Comparison of ENCODE assay signal across 16 cellular contexts in the genomic region with DNA sequence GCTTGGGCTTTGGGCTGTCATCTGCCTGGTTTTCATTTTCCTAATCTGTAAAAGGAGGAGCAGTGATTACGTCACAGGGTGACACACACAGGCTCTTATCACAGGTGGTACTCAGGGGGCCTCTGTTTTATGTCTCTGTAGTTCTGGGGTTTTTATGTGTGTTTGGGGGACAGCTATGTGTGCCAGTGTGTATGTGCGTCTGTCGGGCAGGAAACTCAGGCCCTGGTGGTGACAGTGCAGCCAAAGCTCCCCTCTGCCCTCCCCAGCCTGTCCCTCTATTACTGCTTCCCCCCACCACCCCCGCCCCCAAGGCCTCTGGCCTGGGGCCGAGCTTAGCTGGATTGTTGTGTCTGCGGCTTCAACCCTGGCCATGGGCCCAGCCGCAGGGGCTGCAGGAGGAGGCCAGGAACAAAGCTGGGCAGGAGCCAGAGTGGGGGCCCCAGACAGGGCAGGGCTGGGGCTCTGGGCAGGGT. TPM values are rescaled to one million over a fixed set of nuclear protein-coding genes. Genes with fewer than 3 reads are reported as not detected.
DNase-seq lines count a peak whose midpoint lies in the region; TF ChIP-seq lines count a peak whose summit lies in the region.
"Had no signal": no experiment of that assay in that cellular context is flagged by ENCODE, and none has a peak within 500 bp of the region (broad histone marks: within the 10 kb centered on the region; RNA-seq: fewer than 3 reads in every experiment).

No MANE protein-coding gene starts in this region.

- H3K4me2 ChIP-seq in fibroblast of lung (ENCODE audit: extremely low read depth, insufficient read depth, low read length) (no peak overlapping the region), neural progenitor cell (no peak overlapping the region)
- H3K4me2 ChIP-seq: BLaER1 had no signal

- H3K27me3 ChIP-seq in fibroblast of lung (ENCODE audit: control insufficient read depth, insufficient read depth, low read length), result no peaks in the 10 kb centered on the region
- H3K27me3 ChIP-seq in neural progenitor cell, result no peaks in the 10 kb centered on the region
- H3K27me3 ChIP-seq: BLaER1, dorsolateral prefrontal cortex had no signal

- H2AFZ ChIP-seq in fibroblast of lung (ENCODE audit: low read length) (no peak overlapping the region), neural progenitor cell (replicated peaks) (no peak overlapping the region)

- peaks cover 23% of the 10 kb centered on the region for H3F3A ChIP-seq in neural progenitor cell (ENCODE audit: low read depth)

- H3K4me3 ChIP-seq in fibroblast of lung (replicated peaks in 1 of 4; ENCODE audit: control extremely low read depth in 1 of 4, insufficient read depth in 1 of 4, low read depth in 3 of 4, low read length in 4 of 4) (no peak overlapping the region), neural progenitor cell (no peak overlapping the region)
- H3K4me3 ChIP-seq: BLaER1, dorsolateral prefrontal cortex had no signal

- H3K27ac Mint-ChIP-seq in neural progenitor cell, result peak overlapping the region; percentile 69
- H3K27ac Mint-ChIP-seq in activated T-cell treated with anti-CD3 and anti-CD28 coated beads, Interleukin-2, amount 50 U/mL, for 24 hours, result no peak overlapping the region

- peaks cover 3% of the 10 kb centered on the region for H3K4me1 ChIP-seq in fibroblast of lung (ENCODE audit: control insufficient read depth, extremely low read depth, insufficient read depth, low read length)
- H3K4me1 ChIP-seq in neural progenitor cell, result peaks cover 8% of the 10 kb centered on the region

- H3K36me3 ChIP-seq in fibroblast of lung (ENCODE audit: control insufficient read depth, insufficient read depth, low read length), result peaks cover 4% of the 10 kb centered on the region
- no peaks in the 10 kb centered on the region for H3K36me3 ChIP-seq in neural progenitor cell

- no peak overlapping the region for H3K27ac ChIP-seq in fibroblast of lung (ENCODE audit: insufficient read depth, low read length)
- H3K27ac ChIP-seq in neural progenitor cell, result no peak overlapping the region
- H3K27ac ChIP-seq: BLaER1 had no signal

- no peak overlapping the region for H3K9ac ChIP-seq in fibroblast of lung (ENCODE audit: insufficient read depth, low read length)
- H3K9ac ChIP-seq in neural progenitor cell, result no peak overlapping the region
- H3K9ac ChIP-seq: BLaER1 had no signal

- peaks cover 15% of the 10 kb centered on the region for H3K36me3 Mint-ChIP-seq in neural progenitor cell
- H3K36me3 Mint-ChIP-seq in activated T-cell treated with anti-CD3 and anti-CD28 coated beads, Interleukin-2, amount 50 U/mL, for 24 hours (ENCODE audit: low read depth), result peaks cover 34% of the 10 kb centered on the region

- peaks cover 10% of the 10 kb centered on the region for H3K4me1 Mint-ChIP-seq in neural progenitor cell
- H3K4me1 Mint-ChIP-seq in activated T-cell treated with anti-CD3 and anti-CD28 coated beads, Interleukin-2, amount 50 U/mL, for 24 hours (ENCODE audit: low read depth), result peaks cover 5% of the 10 kb centered on the region

- H3K9me3 Mint-ChIP-seq in neural progenitor cell, result no peaks in the 10 kb centered on the region
- H3K9me3 Mint-ChIP-seq in activated T-cell treated with anti-CD3 and anti-CD28 coated beads, Interleukin-2, amount 50 U/mL, for 24 hours, result no peaks in the 10 kb centered on the region

- no peaks in the 10 kb centered on the region for H3K27me3 Mint-ChIP-seq in neural progenitor cell (ENCODE audit: insufficient read depth, low read depth)
- no peaks in the 10 kb centered on the region for H3K27me3 Mint-ChIP-seq in activated T-cell treated with anti-CD3 and anti-CD28 coated beads, Interleukin-2, amount 50 U/mL, for 24 hours

- peak overlapping the region; percentile 58 for H3K4me3 Mint-ChIP-seq in neural progenitor cell
- H3K4me3 Mint-ChIP-seq in activated T-cell treated with anti-CD3 and anti-CD28 coated beads, Interleukin-2, amount 50 U/mL, for 24 hours, result no peak overlapping the region

- DNase-seq in Ammon's horn (ENCODE audit: low spot score) (peak; percentile 52), RPMI7951 (ENCODE audit: low read depth) (peak; percentile 86), fibroblast of lung (ENCODE audit: low read depth in 2 of 2) (peak; percentile 63 to 93), neural progenitor cell (ENCODE audit: low spot score) (no peak), GF-D8 (lab: John Stamatoyannopoulos, UW) (no peak), SW 1271 (lab: John Stamatoyannopoulos, UW) (no peak), retina (no peak)
- DNase-seq in activated T-cell treated with anti-CD3 and anti-CD28 coated beads, Interleukin-2, amount 50 U/mL, for 24 hours, result no peak
- DNase-seq: activated CD4-positive, CD25-positive, alpha-beta regulatory T cell treated with anti-CD3 and anti-CD28 coated beads, Interleukin-2, amount 50 U/mL, for 72 hours; activated effector memory CD4-positive, alpha-beta T cell treated with Interleukin-2 at 50 U/mL for 16 hours; KBM-7; NCI-H2227 treated with DMSO at 0.1 percent for 48 hours; SIG-M5; stimulated activated naive CD8-positive, alpha-beta T cell treated with anti-CD3 and anti-CD28 coated beads, Interleukin-15, Interleukin-2, amounts not matched to agents 100 U/mL and 50 U/mL, for 24 hours had no signal

- no peaks in the 10 kb centered on the region for H3K9me3 ChIP-seq in fibroblast of lung (ENCODE audit: control insufficient read depth, insufficient read depth, low read depth, low read length)
- no peaks in the 10 kb centered on the region for H3K9me3 ChIP-seq in neural progenitor cell (ENCODE audit: low read depth)
- H3K9me3 ChIP-seq: BLaER1 had no signal

- H3K79me2 ChIP-seq in fibroblast of lung (ENCODE audit: control insufficient read depth, insufficient read depth, low read length) (no peaks in the 10 kb centered on the region), neural progenitor cell (ENCODE audit: low read depth) (no peaks in the 10 kb centered on the region)

- no peaks in the 10 kb centered on the region for H4K20me1 ChIP-seq in fibroblast of lung (ENCODE audit: control insufficient read depth, extremely low read depth, insufficient read depth, low read length)
- H4K20me1 ChIP-seq in neural progenitor cell (ENCODE audit: low read depth), result peaks cover 5% of the 10 kb centered on the region

- no peak for TF ChIP-seq CTCF in fibroblast of lung (conservative IDR thresholded peaks at IDR 0.05 in 1 of 2, IDR thresholded peaks at IDR 0.05 in 1 of 2; ENCODE audit: low read depth in 1 of 2, low read length in 2 of 2)
- TF ChIP-seq CTCF in neural progenitor cell (IDR thresholded peaks at IDR 0.05), result no peak

RNA-seq across cellular contexts. Expression of gene MFAP2, which starts 13.3 kb away (rescaled TPM):
- 14.5 and 16.9 TPM in 2 replicates for total RNA-seq in RPMI7951 (2014; rRNA removed; shearing (Covaris generic))
- total RNA-seq in fibroblast of lung, result 10.0 and 16.2 TPM in 2 replicates
- 14.1 and 40.4 TPM in 2 replicates for polyA plus RNA-seq in fibroblast of lung
- 18.9 and 62.7 TPM in 2 replicates for polyA plus RNA-seq in fibroblast of lung (2012)
- 22.1 and 79.0 TPM in 2 replicates for polyA minus RNA-seq in fibroblast of lung (ENCODE audit: low replicate concordance)
- 68.8 and 160 TPM in 2 replicates for total RNA-seq in neural progenitor cell (ENCODE audit: low replicate concordance)

RNA-seq across cellular contexts. Expression of gene ATP13A2, which starts 44.6 kb away (rescaled TPM):
- 75.0 and 90.6 TPM in 2 replicates for total RNA-seq in RPMI7951 (2014; rRNA removed; shearing (Covaris generic))
- total RNA-seq in fibroblast of lung (7.7 and 10.9 TPM in 2 replicates), neural progenitor cell (ENCODE audit: low replicate concordance) (18.8 and 46.6 TPM in 2 replicates)
- polyA plus RNA-seq in fibroblast of lung, result 6.5 and 9.2 TPM in 2 replicates
- polyA plus RNA-seq in fibroblast of lung (2012), result 16.5 and 20.6 TPM in 2 replicates
- 46.7 and 86.9 TPM in 2 replicates for polyA minus RNA-seq in fibroblast of lung (ENCODE audit: low replicate concordance)

RNA-seq across cellular contexts. Expression of gene CROCC, which starts 45.4 kb away (rescaled TPM):
- 5.4 and 5.6 TPM in 2 replicates for total RNA-seq in RPMI7951 (2014; rRNA removed; shearing (Covaris generic))
- total RNA-seq in fibroblast of lung (20.3 and 22.3 TPM in 2 replicates), neural progenitor cell (ENCODE audit: low replicate concordance) (15.2 and 76.7 TPM in 2 replicates)
- polyA plus RNA-seq in fibroblast of lung, result 3.6 and 3.8 TPM in 2 replicates
- 5.5 and 6.7 TPM in 2 replicates for polyA plus RNA-seq in fibroblast of lung (2012)
- 4.7 and 5.8 TPM in 2 replicates for polyA minus RNA-seq in fibroblast of lung (ENCODE audit: low replicate concordance)

Comparison
In these comparisons a context has a peak if more than half of its experiments do, and no peak if none do; other contexts are left out.
1. DNase-seq: peak in Ammon's horn (single experiment), RPMI7951 (single experiment) and fibroblast of lung (2 of 2); none in neural progenitor cell (single experiment), GF-D8 (single experiment), SW 1271 (0 of 2), activated T-cell treated with anti-CD3 and anti-CD28 coated beads, Interleukin-2, amount 50 U/mL, for 24 hours (single experiment) and retina (single experiment).